Comparison of ENCODE assay signal across 9 cellular contexts in genomic region chr4:83320548-83320947, GRCh38. TPM values are rescaled to one million over a fixed set of nuclear protein-coding genes. Genes with fewer than 3 reads are reported as not detected.
DNase-seq lines count a peak whose midpoint lies in the region; ATAC-seq and TF ChIP-seq lines count a peak whose summit lies in the region.
"Had no signal": no experiment of that assay in that cellular context is flagged by ENCODE, and none has a peak within 500 bp of the region (broad histone marks: within the 10 kb centered on the region; RNA-seq: fewer than 3 reads in every experiment).

No MANE protein-coding gene starts in this region.

- ATAC-seq in GM21447 (IDR thresholded peaks at IDR 0.05; ENCODE audit: unreplicated experiment) (peak; percentile 60), HG03039 (IDR thresholded peaks at IDR 0.05; ENCODE audit: unreplicated experiment) (no peak), GM18907 (IDR thresholded peaks at IDR 0.05; ENCODE audit: unreplicated experiment) (no peak)

- in situ Hi-C loops in SK-MEL-5 (cut with HindIII; ENCODE audit: low pct_unique_long_range_greater_than_20kb, low sequenced_read_pairs), result no loop called here

- DNase-seq in SK-MEL-5 (ENCODE audit: low read depth, low spot score) (peak; percentile 9), fibroblast of pulmonary artery (ENCODE audit: low read depth) (peak; percentile 65), pulmonary artery endothelial cell (ENCODE audit: low read depth, low spot score) (peak; percentile 78), GM19240 (ENCODE audit: insufficient read length, low spot score) (no peak), NCI-H146 treated with DMSO at 0.1 percent for 48 hours (lab: John Stamatoyannopoulos, UW; ENCODE audit: unreplicated experiment) (no peak)
- DNase-seq: RPMI8226 had no signal

- H3K4me3 ChIP-seq in fibroblast of pulmonary artery (replicated peaks; ENCODE audit: low read depth, low read length), result no peak overlapping the region

- TF ChIP-seq CTCF in fibroblast of pulmonary artery (IDR thresholded peaks at IDR 0.05; ENCODE audit: low read length, missing control alignments), result no peak

RNA-seq across cellular contexts. Expression of gene HPSE, which starts 14.1 kb away (rescaled TPM):
- total RNA-seq in SK-MEL-5 (2014; rRNA removed; shearing (Covaris generic)), result 5.7 and 7.4 TPM in 2 replicates
- 4.6 and 4.9 TPM in 2 replicates for polyA plus RNA-seq in SK-MEL-5 (2015; cell fraction: cytosol; rRNA removed)
- polyA plus RNA-seq in SK-MEL-5 (2015; cell fraction: nucleus; rRNA removed), result 0.99 and 1.1 TPM in 2 replicates
- total RNA-seq in pulmonary artery endothelial cell, result 5.7 and 30.7 TPM in 2 replicates

RNA-seq across cellular contexts. Expression of gene COQ2, which starts 36.0 kb away (rescaled TPM):
- total RNA-seq in SK-MEL-5 (2014; rRNA removed; shearing (Covaris generic)), result 9.0 and 10.8 TPM in 2 replicates
- polyA plus RNA-seq in SK-MEL-5 (2015; cell fraction: cytosol; rRNA removed), result 12.7 and 14.0 TPM in 2 replicates
- 7.3 and 9.9 TPM in 2 replicates for polyA plus RNA-seq in SK-MEL-5 (2015; cell fraction: nucleus; rRNA removed)
- 18.6 and 29.8 TPM in 2 replicates for total RNA-seq in pulmonary artery endothelial cell

Comparison
In these comparisons a context has a peak if more than half of its experiments do, and no peak if none do; other contexts are left out.
1. DNase-seq: peak in SK-MEL-5 (single experiment), fibroblast of pulmonary artery (single experiment) and pulmonary artery endothelial cell (single experiment); none in GM19240 (single experiment) and NCI-H146 treated with DMSO at 0.1 percent for 48 hours (single experiment).